11 cellular contexts compared by ENCODE assay signal in the genomic region with DNA sequence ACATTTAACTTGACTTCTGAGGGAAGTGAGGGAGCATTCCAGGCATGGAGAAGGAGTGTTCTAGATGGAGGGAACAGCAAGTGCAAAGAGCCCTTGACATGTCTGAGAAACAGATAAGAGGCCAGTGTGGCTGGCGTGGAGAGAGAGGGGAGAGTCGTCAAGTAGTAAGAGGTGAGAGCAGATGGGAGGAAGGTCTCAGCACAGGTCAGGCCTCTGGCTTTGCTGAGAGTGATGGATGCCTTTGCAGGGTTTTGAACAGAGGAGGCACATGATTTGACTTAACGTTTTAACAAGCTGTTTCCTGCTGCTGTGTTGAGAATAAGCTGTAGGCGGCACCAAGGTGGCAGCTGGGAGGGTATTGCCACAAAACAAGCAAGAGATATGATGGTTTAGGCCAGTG.
DNase-seq lines count a peak whose midpoint lies in the region; ATAC-seq and TF ChIP-seq lines count a peak whose summit lies in the region.
"Had no signal": no experiment of that assay in that cellular context is flagged by ENCODE, and none has a peak within 500 bp of the region (broad histone marks: within the 10 kb centered on the region; RNA-seq: fewer than 3 reads in every experiment).

No MANE protein-coding gene starts in this region.

- no peak overlapping the region for H3K4me3 ChIP-seq in upper lobe of left lung
- H3K4me3 ChIP-seq: BLaER1 had no signal

- no peak for TF ChIP-seq CTCF in upper lobe of left lung (IDR thresholded peaks at IDR 0.05)

- DNase-seq in activated naive CD4-positive, alpha-beta T cell treated with anti-CD3 and anti-CD28 coated beads for 36 hours: peak; percentile 52
- DNase-seq in activated naive CD4-positive, alpha-beta T cell treated with anti-CD3 and anti-CD28 coated beads, Interleukin-2, amount 50 U/mL, for 16 hours: no peak
- peak; percentile 78 for DNase-seq in islet precursor cell
- DNase-seq in upper lobe of left lung: peak in 1 of 2 donors; percentile 77
- no peak for DNase-seq in HT-29 (ENCODE audit: low spot score)
- DNase-seq in activated CD8-positive, alpha-beta memory T cell treated with anti-CD3 and anti-CD28 coated beads for 24 hours: no peak
- DNase-seq: NCI-H1105 treated with DMSO at 0.1 percent for 48 hours; stimulated activated CD4-positive, alpha-beta T cell treated with anti-CD3 and anti-CD28 coated beads, Interleukin-15, amount 100 ng/mL, for 24 hours had no signal

- no peaks in the 10 kb centered on the region for H3K27me3 Mint-ChIP-seq in activated naive CD4-positive, alpha-beta T cell treated with anti-CD3 and anti-CD28 coated beads for 36 hours (ENCODE audit: low read depth)
- H3K27me3 Mint-ChIP-seq in activated T-helper 17 cell treated with anti-CD3 and anti-CD28 coated beads, Interleukin-2, amount 50 U/mL, for 72 hours: no peaks in the 10 kb centered on the region

- no peaks in the 10 kb centered on the region for H3K27me3 ChIP-seq in upper lobe of left lung
- H3K27me3 ChIP-seq: BLaER1 had no signal

- 28 to 42% methylated on average over 4 of the region's 4 CpGs for WGBS in upper lobe of left lung, 2 donors

- TF ChIP-seq POLR2A in upper lobe of left lung (IDR thresholded peaks at IDR 0.05): no peak

- H3K36me3 Mint-ChIP-seq in activated naive CD4-positive, alpha-beta T cell treated with anti-CD3 and anti-CD28 coated beads for 36 hours (ENCODE audit: low read depth): peaks cover 3% of the 10 kb centered on the region
- H3K36me3 Mint-ChIP-seq in activated T-helper 17 cell treated with anti-CD3 and anti-CD28 coated beads, Interleukin-2, amount 50 U/mL, for 72 hours (ENCODE audit: low read depth): peaks cover 5% of the 10 kb centered on the region

- H3K36me3 ChIP-seq in upper lobe of left lung: no peaks in the 10 kb centered on the region

- CTCF ChIA-PET in activated naive CD4-positive, alpha-beta T cell treated with anti-CD3 and anti-CD28 coated beads for 36 hours (lab: Charles Lee): no interaction called here

- peaks cover 50 to 60% (median 59%) of the 10 kb centered on the region in 4 donors for H3K4me1 ChIP-seq in upper lobe of left lung
- H3K4me1 ChIP-seq: BLaER1 had no signal

- peaks cover 41% of the 10 kb centered on the region for H3K4me1 Mint-ChIP-seq in activated naive CD4-positive, alpha-beta T cell treated with anti-CD3 and anti-CD28 coated beads for 36 hours (ENCODE audit: low read depth)
- H3K4me1 Mint-ChIP-seq in activated T-helper 17 cell treated with anti-CD3 and anti-CD28 coated beads, Interleukin-2, amount 50 U/mL, for 72 hours: peaks cover 28% of the 10 kb centered on the region

- H3K4me3 Mint-ChIP-seq in activated naive CD4-positive, alpha-beta T cell treated with anti-CD3 and anti-CD28 coated beads for 36 hours: no peak overlapping the region
- no peak overlapping the region for H3K4me3 Mint-ChIP-seq in activated T-helper 17 cell treated with anti-CD3 and anti-CD28 coated beads, Interleukin-2, amount 50 U/mL, for 72 hours

- no peak for ATAC-seq in activated T-helper 17 cell treated with anti-CD3 and anti-CD28 coated beads, Interleukin-2, amount 50 U/mL, for 72 hours (replicated peaks)
- ATAC-seq in upper lobe of left lung (ENCODE audit: low FRiP score in 2 of 2) (peak; percentile 52 to 84), GM21367 (IDR thresholded peaks at IDR 0.05; ENCODE audit: unreplicated experiment) (no peak)

- H3K27ac Mint-ChIP-seq in activated naive CD4-positive, alpha-beta T cell treated with anti-CD3 and anti-CD28 coated beads for 36 hours: peak overlapping the region; percentile 4
- H3K27ac Mint-ChIP-seq in activated T-helper 17 cell treated with anti-CD3 and anti-CD28 coated beads, Interleukin-2, amount 50 U/mL, for 72 hours: peak overlapping the region; percentile 39

- H3K9me3 Mint-ChIP-seq in activated naive CD4-positive, alpha-beta T cell treated with anti-CD3 and anti-CD28 coated beads for 36 hours: peaks cover 5% of the 10 kb centered on the region
- H3K9me3 Mint-ChIP-seq in activated T-helper 17 cell treated with anti-CD3 and anti-CD28 coated beads, Interleukin-2, amount 50 U/mL, for 72 hours: no peaks in the 10 kb centered on the region

- TF ChIP-seq EP300 in upper lobe of left lung (IDR thresholded peaks at IDR 0.05): peak in 2 of 4 donors; percentile 35 to 77

- peak overlapping the region; percentile 37 to 80 (median 60) for H3K27ac ChIP-seq in upper lobe of left lung
- H3K27ac ChIP-seq: BLaER1 had no signal

- peaks cover 0 to 8% (median 3%) of the 10 kb centered on the region in 4 donors for H3K9me3 ChIP-seq in upper lobe of left lung

- intact Hi-C loops in activated naive CD4-positive, alpha-beta T cell treated with anti-CD3 and anti-CD28 coated beads for 36 hours (cut with micrococcal nuclease): no loop called here

Comparison
In these comparisons a context has a peak if more than half of its experiments do, and no peak if none do; other contexts are left out.
1. DNase-seq: peak in activated naive CD4-positive, alpha-beta T cell treated with anti-CD3 and anti-CD28 coated beads for 36 hours (single experiment) and islet precursor cell (single experiment); none in activated naive CD4-positive, alpha-beta T cell treated with anti-CD3 and anti-CD28 coated beads, Interleukin-2, amount 50 U/mL, for 16 hours (single experiment), HT-29 (single experiment) and activated CD8-positive, alpha-beta memory T cell treated with anti-CD3 and anti-CD28 coated beads for 24 hours (single experiment).
2. ATAC-seq: peak in upper lobe of left lung (2 of 2); none in activated T-helper 17 cell treated with anti-CD3 and anti-CD28 coated beads, Interleukin-2, amount 50 U/mL, for 72 hours (single experiment) and GM21367 (single experiment).